Comparison of ENCODE assay signal across 8 cellular contexts in the genomic region with DNA sequence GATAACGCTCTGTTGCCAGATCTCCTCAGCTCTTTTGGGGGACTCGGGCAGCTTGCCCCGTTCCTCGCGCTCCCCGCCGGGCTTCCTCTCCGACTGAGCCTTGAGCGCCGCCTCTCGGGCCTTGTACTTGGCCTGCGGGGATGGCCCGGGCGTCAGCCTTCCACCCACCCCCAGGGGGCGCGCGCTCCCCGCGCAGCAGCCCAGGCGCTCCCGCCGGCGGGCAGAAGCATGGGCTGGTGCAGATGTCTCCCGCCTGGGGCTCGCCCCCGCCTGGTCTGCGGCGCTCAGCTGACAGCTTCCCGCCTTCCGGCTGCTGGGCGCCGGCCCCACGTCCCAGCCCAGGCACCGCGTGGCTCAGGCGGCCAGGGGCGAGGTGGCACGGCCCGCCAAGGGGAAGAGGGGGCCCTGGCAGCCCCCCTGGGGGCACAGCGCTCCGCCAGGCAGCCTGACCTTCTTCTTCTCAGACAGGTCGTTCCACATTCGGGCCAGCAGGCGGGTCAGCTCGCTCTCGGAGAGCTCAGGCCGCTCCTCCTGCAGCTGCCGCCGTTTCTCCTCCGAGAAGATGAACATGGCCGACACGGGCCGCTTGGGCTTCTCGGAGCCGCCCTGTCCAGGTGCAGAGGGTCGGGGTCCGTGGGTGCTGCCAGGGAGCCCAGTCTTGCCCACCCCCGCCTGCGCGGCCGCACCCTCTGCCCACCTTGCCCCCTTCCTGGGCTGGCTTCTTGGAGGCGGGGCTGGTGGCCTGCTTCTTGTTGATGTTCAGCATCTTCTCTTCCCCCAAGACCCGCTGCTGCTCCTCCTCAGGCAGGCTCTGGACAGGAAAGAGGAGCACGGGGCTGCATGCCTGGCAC. TPM values are rescaled to one million over a fixed set of nuclear protein-coding genes. Genes with fewer than 3 reads are reported as not detected.
DNase-seq lines count a peak whose midpoint lies in the region; ATAC-seq, FAIRE-seq and TF ChIP-seq lines count a peak whose summit lies in the region.

No MANE protein-coding gene starts in this region.

- intact Hi-C loops in left lung (cut with DNase I): loop anchor here (5.0 to 10.0 kb wide), 2 partner anchors 114 to 117 kb away; partner anchors contain the start of gene SLC25A39 (in 1 of the 2)

- H3K4me1 Mint-ChIP-seq in chondrocyte (ENCODE audit: low read depth): no peaks in the 10 kb centered on the region

- H3K27me3 Mint-ChIP-seq in chondrocyte (ENCODE audit: low read depth): no peaks in the 10 kb centered on the region

- TF ChIP-seq CTCF in chondrocyte (IDR thresholded peaks at IDR 0.05) (peak; percentile 98), left lung (IDR thresholded peaks at IDR 0.05) (peak; percentile 95 to 100)

- H3K27ac ChIP-seq in left lung: peak overlapping the region in 1 of 2 donors; percentile 67

- TF ChIP-seq POLR2A in GM10847 (IDR thresholded peaks at IDR 0.05; ENCODE audit: extremely low read depth, insufficient read length): peak; percentile 30

- no peak for FAIRE-seq in urothelium cell line (lab: Jason Lieb, UNC)

- peaks cover 8 to 32% of the 10 kb centered on the region in 2 donors for H3K4me1 ChIP-seq in left lung

- peaks cover 0 to 87% of the 10 kb centered on the region in 2 donors for H3K36me3 ChIP-seq in left lung

- H3K36me3 Mint-ChIP-seq in chondrocyte (ENCODE audit: low read depth): peaks cover 30% of the 10 kb centered on the region

- no peaks in the 10 kb centered on the region for H3K9me3 Mint-ChIP-seq in chondrocyte (ENCODE audit: low read depth)

- ATAC-seq in HG02588 (IDR thresholded peaks at IDR 0.05; ENCODE audit: unreplicated experiment) (peak; percentile 83), left lung (peak; percentile 97)

- no peaks in the 10 kb centered on the region for H3K27me3 ChIP-seq in left lung

- H3K4me3 Mint-ChIP-seq in chondrocyte (ENCODE audit: unreplicated experiment): no peak overlapping the region

- peak overlapping the region; percentile 85 for H3K27ac Mint-ChIP-seq in chondrocyte (ENCODE audit: unreplicated experiment)

- DNase-seq in NCI-H2107 (lab: John Stamatoyannopoulos, UW) (peak; percentile 76), chondrocyte (ENCODE audit: low spot score) (peak; percentile 95), left lung (peak; percentile 89 to 99), urothelium cell line (ENCODE audit: low spot score) (no peak)
- DNase-seq in activated CD4-positive, alpha-beta T cell treated with anti-CD3 and anti-CD28 coated beads for 1 hour: peak; percentile 87
- DNase-seq in stimulated activated CD4-positive, alpha-beta T cell treated with anti-CD3 and anti-CD28 coated beads, Interleukin-4, amount 100 ng/mL, for 1 hour: peak; percentile 90

- H3K4me3 ChIP-seq in left lung: no peak overlapping the region

- no peaks in the 10 kb centered on the region for H3K9me3 ChIP-seq in left lung

RNA-seq across cellular contexts. Expression of gene UBTF, which starts 8.9 kb away (rescaled TPM):
- total RNA-seq in chondrocyte (62.1 to 108 TPM (median 62.9 TPM) in 3 replicates), left lung (10 to 100 TPM; 65.5 to 66.9 TPM)

RNA-seq across cellular contexts. Expression of gene ATXN7L3, which starts 10.9 kb away (rescaled TPM):
- total RNA-seq in chondrocyte (79.7 to 100 TPM (median 93.4 TPM) in 3 replicates), left lung (10 to 100 TPM; 51.3 to 81.8 TPM)

RNA-seq across cellular contexts. Expression of gene TMUB2, which starts 23.8 kb away (rescaled TPM):
- total RNA-seq in chondrocyte: 34.8 to 37.3 TPM (median 35.9 TPM) in 3 replicates
- 10 to 100 TPM; 33.6 to 41.8 TPM for total RNA-seq in left lung

RNA-seq across cellular contexts. Expression of gene ASB16, which starts 40.1 kb away (rescaled TPM):
- total RNA-seq in chondrocyte (not detected in 3 replicates), left lung (not detected)

RNA-seq across cellular contexts. Expression of gene SLC4A1, which starts 57.4 kb away (rescaled TPM):
- total RNA-seq in chondrocyte (not detected in 3 replicates), left lung (1 to 10 TPM in 1 of 2 donors, under 1 TPM in 1; 0.58 to 1.4 TPM)
